Comparison of ENCODE assay signal across 23 cellular contexts in the genomic region with DNA sequence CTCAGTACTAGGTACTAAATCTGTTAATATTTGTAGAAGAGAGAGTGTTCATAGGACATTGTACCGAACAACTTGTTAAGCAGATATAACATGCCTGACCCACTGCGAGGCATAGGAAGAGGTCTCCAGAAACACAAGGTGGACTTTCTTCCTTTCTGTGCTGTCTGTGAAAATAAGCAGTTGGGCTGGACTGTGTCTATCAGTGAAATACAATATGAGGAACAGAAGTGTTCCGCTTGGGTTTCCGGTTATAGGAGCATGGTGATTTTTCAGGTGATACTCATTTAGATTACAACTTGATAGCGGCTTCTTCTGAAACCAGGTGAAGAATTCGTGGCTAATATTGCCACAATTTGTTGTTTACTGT.
DNase-seq lines count a peak whose midpoint lies in the region; ATAC-seq, FAIRE-seq and TF ChIP-seq lines count a peak whose summit lies in the region.
"Had no signal": no experiment of that assay in that cellular context is flagged by ENCODE, and none has a peak within 500 bp of the region (broad histone marks: within the 10 kb centered on the region; RNA-seq: fewer than 3 reads in every experiment).

No MANE protein-coding gene starts in this region.

- H3K9me1 ChIP-seq in endothelial cell of umbilical vein (replicated peaks; ENCODE audit: control insufficient read depth, extremely low read depth, insufficient read depth, low read length): no peaks in the 10 kb centered on the region

- no TSS peak for BruUV-seq in endothelial cell of umbilical vein (replicated peaks; lab: Mats Ljungman, UMichigan)

- TF ChIP-seq POLR2A in endothelial cell of umbilical vein (IDR thresholded peaks at IDR 0.05; ENCODE audit: low read depth, low read length): no peak

- H3K9me3 ChIP-seq in HUES6 (ENCODE audit: control insufficient read depth, insufficient read depth, low read depth, low read length): no peaks in the 10 kb centered on the region
- H3K9me3 ChIP-seq in endothelial cell of umbilical vein (replicated peaks; ENCODE audit: control insufficient read depth, insufficient read depth, low read length): no peaks in the 10 kb centered on the region
- H3K9me3 ChIP-seq in psoas muscle: no peaks in the 10 kb centered on the region
- H3K9me3 ChIP-seq: Caco-2, gastroesophageal sphincter, HAP-1 had no signal

- dilution Hi-C loops in endothelial cell of umbilical vein (cut with MboI; ENCODE audit: extremely low pct_ligation_motif_present, low sequenced_read_pairs): no loop called here

- peak; percentile 43 for DNase-seq in Caki2 (ENCODE audit: low read depth)
- no peak for DNase-seq in endothelial cell of umbilical vein (ENCODE audit: low read depth, low spot score)
- DNase-seq in psoas muscle: no peak
- no peak for DNase-seq in iPS-NIHi7 (ENCODE audit: extremely low spot score)
- DNase-seq: activated CD4-positive, alpha-beta T cell treated with anti-CD3 and anti-CD28 coated beads, Interleukin-2, amount 50 U/mL, for 4 hours; activated gamma-delta T cell treated with Interleukin-2 at 50 U/mL for 16 hours; AML-193; Caco-2; Karpas-422; kidney glomerular epithelial cell; NCI-H1930; NCI-H526; PC-3; stimulated activated CD4-positive, alpha-beta T cell treated with anti-CD3 and anti-CD28 coated beads, Interleukin-4, amount 100 ng/mL, for 24 hours had no signal

- peak in 1 of 4 donors; percentile 29 for ATAC-seq in psoas muscle
- no peak for ATAC-seq in HG03354 (IDR thresholded peaks at IDR 0.05; ENCODE audit: poor library complexity, severe bottlenecking, unreplicated experiment)
- ATAC-seq in HG03095 (IDR thresholded peaks at IDR 0.05; ENCODE audit: unreplicated experiment): no peak
- ATAC-seq: esophagus mucosa, gastroesophageal sphincter, PC-3, T-helper 17 cell, WTC11 had no signal

- no peaks in the 10 kb centered on the region for H3K27me3 ChIP-seq in HUES6 (ENCODE audit: control insufficient read depth, insufficient read depth, low read length)
- peaks cover 9 to 15% of the 10 kb centered on the region in 2 experiments for H3K27me3 ChIP-seq in endothelial cell of umbilical vein (ENCODE audit: control insufficient read depth in 2 of 2, insufficient read depth in 2 of 2, low read length in 2 of 2)
- peaks cover 0 to 31% (median 0%) of the 10 kb centered on the region in 3 donors for H3K27me3 ChIP-seq in psoas muscle (ENCODE audit: insufficient read depth in 3 of 3, low read length in 2 of 3)
- H3K27me3 ChIP-seq: cardiac muscle cell had no signal

- no peak overlapping the region for H3K4me2 ChIP-seq in endothelial cell of umbilical vein (ENCODE audit: insufficient read depth, low read length)

- no peak for FAIRE-seq in endothelial cell of umbilical vein (lab: Jason Lieb, UNC)

- H3K79me2 ChIP-seq in endothelial cell of umbilical vein (ENCODE audit: control insufficient read depth, insufficient read depth, low read length): no peaks in the 10 kb centered on the region

- no peak overlapping the region for H2AFZ ChIP-seq in endothelial cell of umbilical vein (ENCODE audit: low read depth, low read length)

- H3K9ac ChIP-seq in HUES6 (ENCODE audit: low read length) (no peak overlapping the region), endothelial cell of umbilical vein (replicated peaks; ENCODE audit: extremely low read depth, insufficient read depth, low read length) (no peak overlapping the region)

- CTCF ChIA-PET in endothelial cell of umbilical vein (lab: Charles Lee): no interaction called here

- H3K27ac ChIP-seq in HUES6 (ENCODE audit: low read depth, low read length) (no peak overlapping the region), endothelial cell of umbilical vein (ENCODE audit: insufficient read depth, low read depth, low read length) (no peak overlapping the region), psoas muscle (no peak overlapping the region)
- H3K27ac ChIP-seq: cardiac muscle cell, gastroesophageal sphincter had no signal

- 45 to 57% (median 47%) methylated on average over 6 of the region's 6 CpGs for WGBS in psoas muscle, 3 donors

- peaks cover 7% of the 10 kb centered on the region for H3K4me1 ChIP-seq in HUES6 (ENCODE audit: control insufficient read depth, insufficient read depth, low read length)
- H3K4me1 ChIP-seq in endothelial cell of umbilical vein (ENCODE audit: control insufficient read depth, extremely low read depth, insufficient read depth, low read length): peaks cover 6% of the 10 kb centered on the region
- no peaks in the 10 kb centered on the region for H3K4me1 ChIP-seq in psoas muscle
- H3K4me1 ChIP-seq: Caco-2, HAP-1 had no signal

- POLR2A ChIA-PET in endothelial cell of umbilical vein (lab: Charles Lee): no interaction called here

- H4K20me1 ChIP-seq in endothelial cell of umbilical vein (replicated peaks; ENCODE audit: control insufficient read depth, extremely low read depth, insufficient read depth, low read length): no peaks in the 10 kb centered on the region

- H3K36me3 ChIP-seq in HUES6 (ENCODE audit: control insufficient read depth, insufficient read depth, low read length) (no peaks in the 10 kb centered on the region), endothelial cell of umbilical vein (ENCODE audit: control insufficient read depth in 2 of 2, extremely low read depth in 1 of 2, insufficient read depth in 2 of 2, low read length in 2 of 2) (no peaks in the 10 kb centered on the region), psoas muscle (ENCODE audit: insufficient read depth in 1 of 2, low read depth in 1 of 2) (no peaks in the 10 kb centered on the region)
- H3K36me3 ChIP-seq: cardiac muscle cell, gastroesophageal sphincter, HAP-1 had no signal

- TF ChIP-seq CTCF in endothelial cell of umbilical vein (IDR thresholded peaks at IDR 0.05; ENCODE audit: extremely low read depth in 1 of 2, insufficient read depth in 1 of 2, low read depth in 1 of 2, low read length in 2 of 2) (no peak), psoas muscle (IDR thresholded peaks at IDR 0.05) (no peak)

- intact Hi-C loops in endothelial cell of umbilical vein (cut with micrococcal nuclease): loop anchor here (5.0 to 10.0 kb wide), 3 partner anchors 232 to 1914 kb away; no protein-coding TSS in a partner anchor
- intact Hi-C loops in psoas muscle (cut with DNase I): loop anchor here in 1 of 2 donors (5.0 to 10.0 kb wide), 2 partner anchors 142 to 1861 kb away; no protein-coding TSS in a partner anchor

- H3K4me3 ChIP-seq in HUES6 (ENCODE audit: low read depth, low read length): peak overlapping the region; percentile 15; the same call in 1 of the 2 replicates
- H3K4me3 ChIP-seq in endothelial cell of umbilical vein (replicated peaks in 1 of 3; ENCODE audit: insufficient read depth in 1 of 3, low read depth in 1 of 3, low read length in 3 of 3): peak overlapping the region in 1 of 3 experiments; percentile 19
- peak overlapping the region; percentile 30 for H3K4me3 ChIP-seq in psoas muscle
- H3K4me3 ChIP-seq: cardiac muscle cell, HAP-1 had no signal

- in situ Hi-C loops in Caki2 (cut with HindIII; ENCODE audit: low pct_unique_long_range_greater_than_20kb, low sequenced_read_pairs): no loop called here

TF ChIP-seq in endothelial cell of umbilical vein, 7 proteins besides CTCF, POLR2A, EP300 and RAD21:
- no peak for TF ChIP-seq FOS (IDR thresholded peaks at IDR 0.05; ENCODE audit: borderline replicate concordance, insufficient read depth, low read length)
- TF ChIP-seq EZH2 (IDR thresholded peaks at IDR 0.05; ENCODE audit: borderline replicate concordance, low read depth, low read length, severe bottlenecking): peak; percentile 12
- TF ChIP-seq MYC (IDR thresholded peaks at IDR 0.05; ENCODE audit: low read depth, low read length): no peak
